13 cellular contexts compared by ENCODE assay signal in the genomic region with DNA sequence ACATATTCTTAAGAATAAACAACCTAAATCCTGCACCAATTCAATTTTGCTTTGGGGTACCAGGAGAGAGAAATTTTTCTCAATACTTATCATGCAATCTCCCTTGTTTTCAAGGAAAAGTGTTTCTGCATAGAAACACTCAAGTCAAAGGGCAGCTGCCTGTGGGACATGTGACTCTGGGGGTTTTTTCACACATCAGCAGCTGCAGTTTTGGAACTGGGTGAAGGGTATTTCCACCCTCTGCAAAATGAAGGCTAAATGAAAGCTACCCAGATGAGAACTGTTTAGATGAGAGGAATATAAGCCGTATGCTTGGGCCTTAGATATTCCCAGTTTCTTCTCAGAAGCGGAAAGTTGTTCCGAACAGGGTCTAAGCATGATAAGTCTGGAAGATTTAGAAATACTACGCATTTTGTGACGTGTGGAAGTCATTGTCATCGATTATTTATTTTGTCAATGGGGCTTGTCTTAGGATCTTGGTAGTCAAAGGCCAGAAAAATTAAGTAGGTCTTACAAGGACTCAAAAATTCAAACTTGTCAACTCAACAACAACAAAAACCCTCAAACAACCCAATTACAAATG.
A peak's percentile ranks its signal among the peaks of the same experiment; 100 is the strongest.
DNase-seq lines count a peak whose midpoint lies in the region; ATAC-seq and TF ChIP-seq lines count a peak whose summit lies in the region.
"Had no signal": no experiment of that assay in that cellular context is flagged by ENCODE, and none has a peak within 500 bp of the region (broad histone marks: within the 10 kb centered on the region; RNA-seq: fewer than 3 reads in every experiment).

No MANE protein-coding gene starts in this region.

- no peaks in the 10 kb centered on the region for H3K4me1 Mint-ChIP-seq in type B pancreatic cell (ENCODE audit: unreplicated experiment)

- intact Hi-C loops in Right ventricle myocardium superior (cut with DNase I) = no loop called here

- no peak overlapping the region for H3K4me3 ChIP-seq in OCI-LY1 (ENCODE audit: low read depth, low read length, poor library complexity, severe bottlenecking)
- H3K4me3 ChIP-seq: GM23248 had no signal

- H3K27me3 ChIP-seq in OCI-LY1 (ENCODE audit: insufficient read depth, low read length) = no peaks in the 10 kb centered on the region

- ATAC-seq in GM19397 (IDR thresholded peaks at IDR 0.05; ENCODE audit: unreplicated experiment) (peak; percentile 76), HG02885 (IDR thresholded peaks at IDR 0.05; ENCODE audit: poor library complexity, unreplicated experiment) (peak; percentile 65), Right ventricle myocardium superior (ENCODE audit: poor library complexity) (no peak)

- H3K27ac ChIP-seq in OCI-LY1 (ENCODE audit: low read depth, low read length, poor library complexity, severe bottlenecking) = peak overlapping the region; percentile 95
- H3K27ac ChIP-seq: GM23248 had no signal

- H3K79me2 ChIP-seq in OCI-LY1 (ENCODE audit: insufficient read depth, low read length) = no peaks in the 10 kb centered on the region

- H3K9me3 Mint-ChIP-seq in type B pancreatic cell = peaks cover 3% of the 10 kb centered on the region

- no peak overlapping the region for H3K4me3 Mint-ChIP-seq in type B pancreatic cell

- H2AFZ ChIP-seq in OCI-LY1 (ENCODE audit: low read length) = no peak overlapping the region
- H2AFZ ChIP-seq: GM23248 had no signal

- no peaks in the 10 kb centered on the region for H3F3A ChIP-seq in OCI-LY1 (ENCODE audit: insufficient read depth, low read length)

- H3K4me2 ChIP-seq in OCI-LY1 (ENCODE audit: low read length) = peak overlapping the region; percentile 35

- H3K27me3 Mint-ChIP-seq in type B pancreatic cell = no peaks in the 10 kb centered on the region

- no peaks in the 10 kb centered on the region for H3K36me3 ChIP-seq in OCI-LY1 (ENCODE audit: insufficient read depth, low read length)

- H4K20me1 ChIP-seq in OCI-LY1 (ENCODE audit: insufficient read depth, low read length) = no peaks in the 10 kb centered on the region

- peaks cover 4% of the 10 kb centered on the region for H3K36me3 Mint-ChIP-seq in type B pancreatic cell

- peaks cover 22% of the 10 kb centered on the region for H3K4me1 ChIP-seq in OCI-LY1 (ENCODE audit: insufficient read depth, low read length, severe bottlenecking)

- DNase-seq in GM10266 (ENCODE audit: extremely low spot score) (peak; percentile 61), type B pancreatic cell (ENCODE audit: extremely low spot score, unreplicated experiment) (no peak), SIG-M5 (lab: John Stamatoyannopoulos, UW) (no peak), Right ventricle myocardium superior (no peak)
- no peak for DNase-seq in stimulated activated CD4-positive, alpha-beta T cell treated with anti-CD3 and anti-CD28 coated beads, Interleukin-2, amount 100 ng/mL, for 24 hours
- DNase-seq: DMS79; effector memory CD4-positive, alpha-beta T cell; GM23248; hypothalamus; NCI-H2227 treated with DMSO at 0.1 percent for 48 hours had no signal

- TF ChIP-seq CTCF in GM10266 (IDR thresholded peaks at IDR 0.05; ENCODE audit: control insufficient read depth, insufficient read depth, low read depth, missing control alignments) (no peak), OCI-LY1 (IDR thresholded peaks at IDR 0.05; ENCODE audit: low read length) (no peak), type B pancreatic cell (conservative IDR thresholded peaks at IDR 0.05) (no peak)

- no peaks in the 10 kb centered on the region for H3K9me2 ChIP-seq in OCI-LY1 (ENCODE audit: low read depth, low read length)

- H3K27ac Mint-ChIP-seq in type B pancreatic cell = no peak overlapping the region

- no peaks in the 10 kb centered on the region for H3K9me3 ChIP-seq in OCI-LY1 (ENCODE audit: low read length)

- peak overlapping the region; percentile 26; the same call in 1 of the 2 replicates for H3K9ac ChIP-seq in OCI-LY1 (ENCODE audit: low read length)
- H3K9ac ChIP-seq: GM23248 had no signal
